11 cellular contexts compared by ENCODE assay signal in the genomic region with DNA sequence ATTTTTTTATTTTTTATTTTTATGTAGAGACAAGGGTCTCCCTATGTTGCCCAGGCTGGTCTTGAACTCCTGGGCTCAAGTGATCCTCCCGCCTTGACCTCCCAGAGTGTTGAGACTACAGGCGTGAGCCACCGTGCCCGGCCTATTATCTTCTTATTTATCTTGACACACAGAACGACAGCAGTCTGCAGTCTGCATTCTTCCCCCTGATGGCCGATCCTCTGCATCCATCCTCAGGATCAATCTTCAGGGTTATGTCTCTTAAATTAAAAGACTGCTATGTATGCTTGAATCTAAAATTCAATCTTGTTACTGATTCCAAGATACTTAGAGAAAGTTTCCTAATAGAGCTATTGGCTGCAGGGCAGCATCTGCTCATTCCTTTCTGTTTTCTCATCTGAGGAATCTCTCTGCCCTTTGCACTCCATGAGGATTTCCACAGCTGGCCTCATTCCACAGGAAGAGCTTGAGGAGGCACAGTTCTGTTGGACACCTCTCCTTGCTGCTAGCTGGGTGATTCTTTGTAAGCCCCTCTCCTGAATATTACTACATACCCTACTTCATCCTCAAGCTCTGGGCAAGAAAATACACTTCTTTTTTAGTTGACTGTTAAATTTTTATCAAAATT. TPM values are rescaled to one million over a fixed set of nuclear protein-coding genes. Genes with fewer than 3 reads are reported as not detected.
A peak's percentile ranks its signal among the peaks of the same experiment; 100 is the strongest.
DNase-seq lines count a peak whose midpoint lies in the region; ATAC-seq and TF ChIP-seq lines count a peak whose summit lies in the region.
"Not testable (repeated sequence)": the region's sequence is repeated elsewhere in the genome, so short reads cannot be mapped to it uniquely, and the experiment has no call there.
"Had no signal": no experiment of that assay in that cellular context is flagged by ENCODE, and none has a peak within 500 bp of the region (broad histone marks: within the 10 kb centered on the region; RNA-seq: fewer than 3 reads in every experiment).

No MANE protein-coding gene starts in this region.

- TF ChIP-seq EP300 in gastroesophageal sphincter (IDR thresholded peaks at IDR 0.05) = not testable (repeated sequence)

- not testable (repeated sequence) for H2AFZ ChIP-seq in PC-3 (ENCODE audit: low read length)

- not testable (repeated sequence) for H3K9me2 ChIP-seq in PC-3 (replicated peaks; ENCODE audit: low read length)

- not testable (repeated sequence) for BruUV-seq in PC-3 (replicated peaks; lab: Mats Ljungman, UMichigan)

- H3K9ac ChIP-seq in PC-3 (ENCODE audit: low read length) = not testable (repeated sequence)

- H3K36me3 ChIP-seq in PC-3 (ENCODE audit: low read depth, low read length); body of pancreas (replicated peaks in 1 of 2; ENCODE audit: insufficient read depth in 1 of 2, low read depth in 2 of 2); gastroesophageal sphincter; right lobe of liver: not testable (repeated sequence)

- not testable (repeated sequence) for H3F3A ChIP-seq in PC-3 (ENCODE audit: low read length, unreplicated experiment)

- H3K27ac ChIP-seq in PC-3 (ENCODE audit: low read length); body of pancreas; gastroesophageal sphincter; right cardiac atrium (ENCODE audit: low read length); right lobe of liver: not testable (repeated sequence)

- intact Hi-C loops in PC-3 (cut with micrococcal nuclease); body of pancreas (cut with DNase I); right cardiac atrium (cut with DNase I); right lobe of liver (cut with DNase I); sciatic nerve (cut with DNase I): not testable (repeated sequence)

- not testable (repeated sequence) for H3K27me3 ChIP-seq in PC-3 (ENCODE audit: low read length); body of pancreas; gastroesophageal sphincter; right cardiac atrium (ENCODE audit: control insufficient read depth, insufficient read depth); right lobe of liver

- ATAC-seq in PC-3 (peak; percentile 75), body of pancreas (peak; percentile 62), gastroesophageal sphincter (peak; percentile 82), right cardiac atrium (peak; percentile 30 to 61), right lobe of liver (peak; percentile 14 to 74 (median 54)), sciatic nerve (peak; percentile 97)

- H3K9me3 ChIP-seq in PC-3 (ENCODE audit: low read length); body of pancreas; gastroesophageal sphincter; right cardiac atrium (ENCODE audit: control insufficient read depth, low read length); right lobe of liver: not testable (repeated sequence)

- not testable (repeated sequence) for TF ChIP-seq POLR2A in body of pancreas (IDR thresholded peaks at IDR 0.05); gastroesophageal sphincter (IDR thresholded peaks at IDR 0.05); right lobe of liver (IDR thresholded peaks at IDR 0.05)

- not testable (repeated sequence) for DNase-seq in PC-3; body of pancreas; right cardiac atrium; right lobe of liver; sciatic nerve (ENCODE audit: low spot score)

- no CpG with 5 or more reads among the region's 6 CpGs for WGBS in body of pancreas, 2 donors
- no CpG with 5 or more reads among the region's 6 CpGs for WGBS in gastroesophageal sphincter (ENCODE audit: low coverage in 1 of 2), 2 donors
- WGBS in right cardiac atrium = no CpG with 5 or more reads among the region's 6 CpGs
- WGBS in right lobe of liver (ENCODE audit: insufficient coverage, low coverage, low lambda C conversion rate, missing lambda C conversion rate) = no CpG with 5 or more reads among the region's 6 CpGs

- H4K20me1 ChIP-seq in PC-3 (ENCODE audit: low read length) = not testable (repeated sequence)

- H3K79me2 ChIP-seq in PC-3 (ENCODE audit: low read length) = not testable (repeated sequence)

- H3K4me2 ChIP-seq in PC-3 (ENCODE audit: low read length) = not testable (repeated sequence)

- POLR2A ChIA-PET in PC-3 (lab: Charles Lee; ENCODE audit: unreplicated experiment) = not testable (repeated sequence)

- TF ChIP-seq CTCF in PC-3 (conservative IDR thresholded peaks at IDR 0.05; ENCODE audit: low read depth, low read length); body of pancreas (IDR thresholded peaks at IDR 0.05); gastroesophageal sphincter (IDR thresholded peaks at IDR 0.05); right lobe of liver (IDR thresholded peaks at IDR 0.05): not testable (repeated sequence)

- H3K4me3 ChIP-seq in PC-3 (ENCODE audit: low read length); body of pancreas; gastroesophageal sphincter; right cardiac atrium (ENCODE audit: low read length); right lobe of liver: not testable (repeated sequence)

- not testable (repeated sequence) for H3K4me1 ChIP-seq in PC-3 (ENCODE audit: insufficient read depth, low read length); body of pancreas; gastroesophageal sphincter; right cardiac atrium (ENCODE audit: control insufficient read depth, insufficient read depth, low read length); right lobe of liver

- CTCF ChIA-PET in PC-3 (lab: Charles Lee) = not testable (repeated sequence)

RNA-seq across cellular contexts. Expression of a gene that starts 38.3 kb away (rescaled TPM):
- 0.29 and 1.3 TPM in 2 replicates for total RNA-seq in PC-3 (2014; rRNA removed)
- total RNA-seq in body of pancreas = 1 to 10 TPM in 1 of 2 donors, not detected in 1; 2.0 TPM
- total RNA-seq in gastroesophageal sphincter = not detected
- total RNA-seq in right cardiac atrium = under 1 TPM in 1 of 4 donors, not detected in 3; 0.19 TPM
- polyA plus RNA-seq in right cardiac atrium = 0.02 TPM
- total RNA-seq in right lobe of liver = under 1 TPM in 4 of 6 experiments, not detected in 2; 0.22 to 0.44 (median 0.36) TPM
- not detected for total RNA-seq in sciatic nerve
- total RNA-seq: A673 had no signal
- polyA plus RNA-seq: BJ, CD14-positive monocyte, GM23338 had no signal

RNA-seq across cellular contexts. Expression of a gene that starts 55.7 kb away (rescaled TPM):
- total RNA-seq in PC-3 (2014; rRNA removed) (not detected in 2 replicates), body of pancreas (not detected), gastroesophageal sphincter (not detected), right cardiac atrium (not detected), right lobe of liver (not detected), sciatic nerve (not detected)
- polyA plus RNA-seq in right cardiac atrium = not detected
- total RNA-seq: A673; CD8-positive, alpha-beta T cell had no signal
- polyA plus RNA-seq: BJ, CD14-positive monocyte, GM23338 had no signal

Comparison
In these comparisons a context has a peak if more than half of its experiments do, and no peak if none do; other contexts are left out.
1. ATAC-seq: peak in every context shown above with its lines; median percentile 97 in sciatic nerve; 82 in gastroesophageal sphincter; 75 in PC-3; 62 in body of pancreas; 54 in right lobe of liver; 46 in right cardiac atrium.